Comparison of ENCODE assay signal across 21 cellular contexts in genomic region chr15:97728791-97729190, GRCh38.
DNase-seq lines count a peak whose midpoint lies in the region; ATAC-seq, FAIRE-seq and TF ChIP-seq lines count a peak whose summit lies in the region.
"Had no signal": no experiment of that assay in that cellular context is flagged by ENCODE, and none has a peak within 500 bp of the region (broad histone marks: within the 10 kb centered on the region; RNA-seq: fewer than 3 reads in every experiment).

No MANE protein-coding gene starts in this region.

- no peak overlapping the region; a peak in 1 of 4 replicates for H3K4me3 ChIP-seq in SK-N-SH (ENCODE audit: low read depth in 2 of 2, low read length in 1 of 2)
- peak overlapping the region; percentile 41 to 53 for H3K4me3 ChIP-seq in mucosa of rectum (ENCODE audit: low read length in 2 of 2)
- H3K4me3 ChIP-seq in CD8-positive, alpha-beta memory T cell (ENCODE audit: low read length) = no peak overlapping the region
- H3K4me3 ChIP-seq: esophagus squamous epithelium had no signal

- peaks cover 0 to 7% (median 5%) of the 10 kb centered on the region in 5 donors for H3K9me3 Mint-ChIP-seq in CD8-positive, alpha-beta memory T cell

- no peak for TF ChIP-seq EP300 in SK-N-SH (IDR thresholded peaks at IDR 0.05; ENCODE audit: borderline replicate concordance in 1 of 2, low read depth in 1 of 2, low read length in 1 of 2)

- H3F3A ChIP-seq in SK-N-SH (replicated peaks; ENCODE audit: insufficient read depth) = no peaks in the 10 kb centered on the region

- no peaks in the 10 kb centered on the region for H3K27me3 ChIP-seq in SK-N-SH (ENCODE audit: insufficient read depth)
- H3K27me3 ChIP-seq in mucosa of rectum (ENCODE audit: control insufficient read depth in 2 of 2, insufficient read depth in 2 of 2, low read length in 2 of 2) = no peaks in the 10 kb centered on the region
- no peaks in the 10 kb centered on the region for H3K27me3 ChIP-seq in CD8-positive, alpha-beta memory T cell (ENCODE audit: insufficient read depth, low read length, poor library complexity, severe bottlenecking)
- H3K27me3 ChIP-seq: BE2C, esophagus squamous epithelium had no signal

- H3K4me1 Mint-ChIP-seq in CD8-positive, alpha-beta memory T cell = no peaks in the 10 kb centered on the region
- H3K4me1 Mint-ChIP-seq: activated CD4-positive, alpha-beta T cell treated with anti-CD3 and anti-CD28 coated beads for 36 hours had no signal

- WGBS in SK-N-SH (ENCODE audit: low lambda C conversion rate) = 8% methylated on average over 13 of the region's 13 CpGs

- no peak for DNase-seq in SK-N-SH
- DNase-seq in frontal cortex (ENCODE audit: low spot score in 2 of 2) = peak; percentile 4 to 7
- peak; percentile 62 for DNase-seq in superior temporal gyrus (ENCODE audit: extremely low spot score)
- no peak for DNase-seq in CD8-positive, alpha-beta memory T cell
- DNase-seq in SIG-M5 (lab: John Stamatoyannopoulos, UW) = no peak
- DNase-seq: activated CD4-positive, alpha-beta T cell treated with anti-CD3 and anti-CD28 coated beads for 36 hours; activated effector memory CD4-positive, alpha-beta T cell treated with Interleukin-2 at 50 U/mL for 16 hours; BE2C; effector CD8-positive, alpha-beta T cell; esophagus squamous epithelium; HFFc6; mesendoderm; NCI-H1092 treated with DMSO at 0.1 percent for 48 hours; NCI-H2107; PC-3; stimulated activated CD4-positive, alpha-beta T cell treated with anti-CD3 and anti-CD28 coated beads, Interleukin-4, amount 100 ng/mL, for 24 hours had no signal

- no peak overlapping the region for H3K4me3 Mint-ChIP-seq in CD8-positive, alpha-beta memory T cell
- H3K4me3 Mint-ChIP-seq: activated CD4-positive, alpha-beta T cell treated with anti-CD3 and anti-CD28 coated beads for 36 hours; HFFc6 had no signal

- H3K36me3 Mint-ChIP-seq in CD8-positive, alpha-beta memory T cell = no peaks in the 10 kb centered on the region

- CTCF ChIA-PET in SK-N-SH (lab: Yijun Ruan, JAX) = no interaction called here
- CTCF ChIA-PET in CD8-positive, alpha-beta memory T cell (lab: Charles Lee) = no interaction called here

- H3K27me3 Mint-ChIP-seq in CD8-positive, alpha-beta memory T cell = no peaks in the 10 kb centered on the region
- H3K27me3 Mint-ChIP-seq: activated CD4-positive, alpha-beta T cell treated with anti-CD3 and anti-CD28 coated beads for 36 hours had no signal

- no peak for TF ChIP-seq RAD21 in SK-N-SH (IDR thresholded peaks at IDR 0.05; ENCODE audit: low read length)

- no peak for FAIRE-seq in frontal cortex (lab: Jason Lieb, UNC)
- FAIRE-seq: GM12891, keratinocyte had no signal

- H3K9me3 ChIP-seq in SK-N-SH (no peaks in the 10 kb centered on the region), mucosa of rectum (ENCODE audit: control insufficient read depth in 2 of 2, low read length in 2 of 2) (no peaks in the 10 kb centered on the region)
- no peaks in the 10 kb centered on the region for H3K9me3 ChIP-seq in CD8-positive, alpha-beta memory T cell (ENCODE audit: low read length)
- H3K9me3 ChIP-seq: BE2C, esophagus squamous epithelium had no signal

- H3K4me1 ChIP-seq in SK-N-SH (ENCODE audit: control insufficient read depth in 1 of 2, insufficient read depth in 2 of 2, low read depth in 1 of 2, low read length in 1 of 2) (no peaks in the 10 kb centered on the region), mucosa of rectum (ENCODE audit: control insufficient read depth in 2 of 2, insufficient read depth in 2 of 2, low read length in 2 of 2) (no peaks in the 10 kb centered on the region)
- H3K4me1 ChIP-seq in CD8-positive, alpha-beta memory T cell (ENCODE audit: insufficient read depth, low read length) = no peaks in the 10 kb centered on the region
- H3K4me1 ChIP-seq: BE2C, esophagus squamous epithelium had no signal

- H3K79me2 ChIP-seq in SK-N-SH (ENCODE audit: insufficient read depth) = no peaks in the 10 kb centered on the region

- H3K9me2 ChIP-seq in SK-N-SH = no peaks in the 10 kb centered on the region

- H3K9ac ChIP-seq in SK-N-SH = no peak overlapping the region
- peak overlapping the region; percentile 6 to 38 for H3K9ac ChIP-seq in mucosa of rectum (ENCODE audit: low read depth in 1 of 2, low read length in 2 of 2)
- H3K9ac ChIP-seq: KMS-11 had no signal

- no peak overlapping the region for H3K27ac Mint-ChIP-seq in CD8-positive, alpha-beta memory T cell
- H3K27ac Mint-ChIP-seq: activated CD4-positive, alpha-beta T cell treated with anti-CD3 and anti-CD28 coated beads for 36 hours; HFFc6 had no signal

- peak overlapping the region; percentile 19; the same call in 1 of the 2 replicates for H3K4me2 ChIP-seq in SK-N-SH
- H3K4me2 ChIP-seq: KMS-11 had no signal

- POLR2A ChIA-PET in SK-N-SH (lab: Yijun Ruan, JAX) = no interaction called here
- POLR2A ChIA-PET in CD8-positive, alpha-beta memory T cell (lab: Charles Lee) = no interaction called here

- H2AFZ ChIP-seq in SK-N-SH (ENCODE audit: low read depth) = no peak overlapping the region

- H3K27ac ChIP-seq in SK-N-SH (ENCODE audit: low read depth in 2 of 2, low read length in 1 of 2) (no peak overlapping the region), mucosa of rectum (ENCODE audit: low read depth in 2 of 2, low read length in 2 of 2) (no peak overlapping the region)
- no peak overlapping the region for H3K27ac ChIP-seq in CD8-positive, alpha-beta memory T cell (ENCODE audit: low read depth, low read length)
- H3K27ac ChIP-seq: esophagus squamous epithelium, KMS-11 had no signal

- ATAC-seq in HG02852 (IDR thresholded peaks at IDR 0.05; ENCODE audit: unreplicated experiment) = no peak
- ATAC-seq: activated CD4-positive, alpha-beta T cell treated with anti-CD3 and anti-CD28 coated beads for 36 hours; PC-3 had no signal

- H4K20me1 ChIP-seq in SK-N-SH (ENCODE audit: insufficient read depth) = no peaks in the 10 kb centered on the region

- H3K36me3 ChIP-seq in SK-N-SH (replicated peaks in 1 of 2; ENCODE audit: control insufficient read depth in 1 of 2, insufficient read depth in 2 of 2, low read length in 1 of 2) (no peaks in the 10 kb centered on the region), mucosa of rectum (ENCODE audit: control insufficient read depth in 2 of 2, insufficient read depth in 2 of 2, low read length in 2 of 2) (no peaks in the 10 kb centered on the region)
- H3K36me3 ChIP-seq in CD8-positive, alpha-beta memory T cell (ENCODE audit: insufficient read depth, low read length) = no peaks in the 10 kb centered on the region
- H3K36me3 ChIP-seq: BE2C, esophagus squamous epithelium had no signal

- no peak for TF ChIP-seq CTCF in SK-N-SH (IDR thresholded peaks at IDR 0.05)

TF ChIP-seq in SK-N-SH, 30 proteins besides CTCF, POLR2A, EP300 and RAD21:
- TF ChIP-seq FOSL2 (IDR thresholded peaks at IDR 0.05; ENCODE audit: borderline replicate concordance, low read depth) = no peak
- no peak for TF ChIP-seq MEF2A (IDR thresholded peaks at IDR 0.05; ENCODE audit: borderline replicate concordance, low read depth)

Comparison
In these comparisons a context has a peak if more than half of its experiments do, and no peak if none do; other contexts are left out.
1. DNase-seq: peak in frontal cortex (2 of 2) and superior temporal gyrus (single experiment); none in SK-N-SH (single experiment), CD8-positive, alpha-beta memory T cell (0 of 5) and SIG-M5 (single experiment).
2. H3K4me3 ChIP-seq: peak in mucosa of rectum (2 of 2); none in SK-N-SH (0 of 2) and CD8-positive, alpha-beta memory T cell (single experiment).